Comparison of ENCODE assay signal across 12 cellular contexts in genomic region chr1:31981976-31982375, GRCh38. TPM values are rescaled to one million over a fixed set of nuclear protein-coding genes. Genes with fewer than 3 reads are reported as not detected.
DNase-seq lines count a peak whose midpoint lies in the region; ATAC-seq, FAIRE-seq and TF ChIP-seq lines count a peak whose summit lies in the region.
"Had no signal": no experiment of that assay in that cellular context is flagged by ENCODE, and none has a peak within 500 bp of the region (broad histone marks: within the 10 kb centered on the region; RNA-seq: fewer than 3 reads in every experiment).

No MANE protein-coding gene starts in this region.

- H3K36me3 ChIP-seq in DOHH2 (ENCODE audit: control insufficient read depth, low read length) (peaks cover 6% of the 10 kb centered on the region; the same call in 1 of the 2 replicates), Loucy (ENCODE audit: insufficient read depth, low read length) (no peaks in the 10 kb centered on the region)

- H3K9me3 Mint-ChIP-seq in activated B cell treated with CpG ODN at 0.5 μM for 24 hours (no peaks in the 10 kb centered on the region), naive B cell (no peaks in the 10 kb centered on the region), osteocyte (ENCODE audit: unreplicated experiment) (no peaks in the 10 kb centered on the region)
- H3K9me3 Mint-ChIP-seq: H9 had no signal

- H3K9me3 ChIP-seq in DOHH2 (ENCODE audit: control insufficient read depth, insufficient read depth, low read length) (no peaks in the 10 kb centered on the region), Loucy (ENCODE audit: insufficient read depth, low read depth, low read length) (no peaks in the 10 kb centered on the region)

- intact Hi-C loops in activated B cell treated with CpG ODN at 0.5 μM for 24 hours (cut with micrococcal nuclease) = no loop called here

- TF ChIP-seq POLR2A in H54 (IDR thresholded peaks at IDR 0.05; ENCODE audit: low read depth, low read length) = no peak

- H3K9me2 ChIP-seq in DOHH2 (replicated peaks; ENCODE audit: control insufficient read depth, low read length) = no peaks in the 10 kb centered on the region
- H3K9me2 ChIP-seq in Loucy (replicated peaks; ENCODE audit: low read depth, low read length) = no peaks in the 10 kb centered on the region

- peak overlapping the region; percentile 53 for H3K9ac ChIP-seq in Loucy (ENCODE audit: low read depth, low read length, poor library complexity, severe bottlenecking)

- no peak for ATAC-seq in activated B cell treated with CpG ODN at 0.5 μM for 24 hours (ENCODE audit: low read depth)
- ATAC-seq in naive B cell (ENCODE audit: low read depth in 2 of 2) = peak in 1 of 2 donors; percentile 21
- ATAC-seq in HG03045 (IDR thresholded peaks at IDR 0.05; ENCODE audit: unreplicated experiment) = no peak

- H3K27me3 ChIP-seq in DOHH2 (ENCODE audit: control insufficient read depth, low read length) = no peaks in the 10 kb centered on the region
- H3K27me3 ChIP-seq in Loucy (ENCODE audit: insufficient read depth, low read length, poor library complexity, severe bottlenecking) = no peaks in the 10 kb centered on the region

- H4K20me1 ChIP-seq in DOHH2 (ENCODE audit: control insufficient read depth, insufficient read depth, low read depth, low read length) (no peaks in the 10 kb centered on the region), Loucy (ENCODE audit: insufficient read depth, low read length, poor library complexity, severe bottlenecking) (no peaks in the 10 kb centered on the region)

- H3K4me1 Mint-ChIP-seq in activated B cell treated with CpG ODN at 0.5 μM for 24 hours = peaks cover 46% of the 10 kb centered on the region
- H3K4me1 Mint-ChIP-seq in naive B cell = peaks cover 38 to 64% (median 48%) of the 10 kb centered on the region in 3 donors
- H3K4me1 Mint-ChIP-seq in osteocyte (ENCODE audit: unreplicated experiment) = peaks cover 42% of the 10 kb centered on the region

- H3K4me1 ChIP-seq in DOHH2 (ENCODE audit: control insufficient read depth, low read length) (peaks cover 45% of the 10 kb centered on the region), Loucy (ENCODE audit: insufficient read depth, low read length, poor library complexity, severe bottlenecking) (peaks cover 54% of the 10 kb centered on the region)

- peak overlapping the region; percentile 44 for H3K4me3 Mint-ChIP-seq in activated B cell treated with CpG ODN at 0.5 μM for 24 hours
- peak overlapping the region in 6 of 8 donors; percentile 23 to 83 (median 54) for H3K4me3 Mint-ChIP-seq in naive B cell
- no peak overlapping the region for H3K4me3 Mint-ChIP-seq in osteocyte (ENCODE audit: unreplicated experiment)
- H3K4me3 Mint-ChIP-seq: H9, mesothelial cell of epicardium had no signal

- no peak for TF ChIP-seq CTCF in DOHH2 (IDR thresholded peaks at IDR 0.05; ENCODE audit: low read depth, low read length, poor library complexity, severe bottlenecking)
- TF ChIP-seq CTCF in Loucy (conservative IDR thresholded peaks at IDR 0.05; ENCODE audit: low read length) = no peak
- TF ChIP-seq CTCF in activated B cell treated with CpG ODN at 0.5 μM for 24 hours (IDR thresholded peaks at IDR 0.05) = no peak
- no peak for TF ChIP-seq CTCF in osteocyte (IDR thresholded peaks at IDR 0.05)

- H3K4me2 ChIP-seq in DOHH2 (ENCODE audit: low read length) (peak overlapping the region; percentile 20), Loucy (ENCODE audit: low read depth, low read length, poor library complexity, severe bottlenecking) (peak overlapping the region; percentile 70)

- H3K27ac Mint-ChIP-seq in activated B cell treated with CpG ODN at 0.5 μM for 24 hours (peak overlapping the region; percentile 59), naive B cell (peak overlapping the region in 5 of 6 donors; percentile 37 to 94 (median 81)), osteocyte (ENCODE audit: unreplicated experiment) (no peak overlapping the region)
- H3K27ac Mint-ChIP-seq: H9, mesothelial cell of epicardium had no signal

- no peak for FAIRE-seq in H54 (lab: Jason Lieb, UNC)

- POLR2A ChIA-PET in activated B cell treated with CpG ODN at 0.5 μM for 24 hours (lab: Charles Lee) = interaction anchor here (0.5 to 0.7 kb wide), 3 partner anchors 26 to 155 kb away, joined by 3 to 4 read pairs (median 3); no protein-coding TSS in a partner anchor

- H3K27ac ChIP-seq in DOHH2 (ENCODE audit: low read depth, low read length) = no peak overlapping the region
- H3K27ac ChIP-seq: RWPE1 had no signal

- DNase-seq in activated B cell treated with CpG ODN at 0.5 μM for 24 hours = no peak
- DNase-seq in naive B cell = no peak
- DNase-seq in H54 (ENCODE audit: insufficient read length, low spot score) = no peak
- DNase-seq in osteocyte (ENCODE audit: extremely low spot score, unreplicated experiment) = no peak
- DNase-seq: H9; Karpas-422; stimulated activated CD4-positive, alpha-beta T cell treated with anti-CD3 and anti-CD28 coated beads, Interleukin-2, amount 100 ng/mL, for 24 hours had no signal

- CTCF ChIA-PET in activated B cell treated with CpG ODN at 0.5 μM for 24 hours (lab: Charles Lee) = interaction anchor here (1.2 kb wide), 1 partner anchor 26 kb away, joined by 3 read pairs; no protein-coding TSS in a partner anchor

- H3F3A ChIP-seq in DOHH2 (ENCODE audit: control insufficient read depth, insufficient read depth) (peaks cover 6% of the 10 kb centered on the region; the same call in 1 of the 2 replicates), Loucy (ENCODE audit: low read depth) (peaks cover 5% of the 10 kb centered on the region; the same call in 1 of the 2 replicates)

- H3K4me3 ChIP-seq in DOHH2 (ENCODE audit: low read length) (no peak overlapping the region), Loucy (ENCODE audit: low read length, poor library complexity, severe bottlenecking) (peak overlapping the region; percentile 58)

- H3K79me2 ChIP-seq in DOHH2 (ENCODE audit: control insufficient read depth, low read length) = no peaks in the 10 kb centered on the region
- no peaks in the 10 kb centered on the region for H3K79me2 ChIP-seq in Loucy (ENCODE audit: insufficient read depth, low read length)

- no peaks in the 10 kb centered on the region for H3K36me3 Mint-ChIP-seq in activated B cell treated with CpG ODN at 0.5 μM for 24 hours (ENCODE audit: low read depth)
- no peaks in the 10 kb centered on the region for H3K36me3 Mint-ChIP-seq in naive B cell
- H3K36me3 Mint-ChIP-seq in osteocyte (ENCODE audit: unreplicated experiment) = no peaks in the 10 kb centered on the region
- H3K36me3 Mint-ChIP-seq: mesothelial cell of epicardium had no signal

- no peak overlapping the region for H2AFZ ChIP-seq in Loucy (ENCODE audit: low read length)

- H3K27me3 Mint-ChIP-seq in activated B cell treated with CpG ODN at 0.5 μM for 24 hours (no peaks in the 10 kb centered on the region), naive B cell (no peaks in the 10 kb centered on the region), osteocyte (ENCODE audit: unreplicated experiment) (no peaks in the 10 kb centered on the region)

RNA-seq across cellular contexts. Expression of gene KHDRBS1, which starts 31.7 kb away (rescaled TPM):
- total RNA-seq in activated B cell treated with CpG ODN at 0.5 μM for 24 hours = 146 and 152 TPM in 2 replicates
- 100 to 1,000 TPM in 5 of 6 donors, 10 to 100 TPM in 1; 96.3 to 134 (median 115) TPM for polyA plus RNA-seq in naive B cell (ENCODE audit: low read depth in 6 of 6)
- 128 and 131 TPM in 2 replicates for total RNA-seq in osteocyte

RNA-seq across cellular contexts. Expression of gene PTP4A2, which starts 43.8 kb away (rescaled TPM):
- total RNA-seq in activated B cell treated with CpG ODN at 0.5 μM for 24 hours (249 and 275 TPM in 2 replicates), osteocyte (142 and 157 TPM in 2 replicates)
- polyA plus RNA-seq in naive B cell (ENCODE audit: low read depth in 6 of 6) = 100 to 1,000 TPM; 251 to 474 (median 307) TPM
